1 cellular context compared by ENCODE assay signal in genomic region chr10:79098596-79099015, GRCh38.
TF ChIP-seq lines count a peak whose summit lies in the region.

No MANE protein-coding gene starts in this region.

TF ChIP-seq in H1, 55 proteins besides CTCF, POLR2A, EP300 and RAD21 (continued from another document):
- no peak for TF ChIP-seq RNF2 (IDR thresholded peaks at IDR 0.05; ENCODE audit: borderline replicate concordance, low read depth, low read length, missing control alignments, poor library complexity, severe bottlenecking)
- no peak for TF ChIP-seq EZH2 (IDR thresholded peaks at IDR 0.05; ENCODE audit: low read depth, low read length, severe bottlenecking)
- no peak for TF ChIP-seq TEAD4 (IDR thresholded peaks at IDR 0.05; ENCODE audit: low read depth, low read length)
- TF ChIP-seq RBBP5 (IDR thresholded peaks at IDR 0.05; ENCODE audit: borderline replicate concordance, low read depth, low read length) = no peak
- TF ChIP-seq TBP (IDR thresholded peaks at IDR 0.05; ENCODE audit: low read depth, low read length) = no peak
- TF ChIP-seq SP2 (IDR thresholded peaks at IDR 0.05; ENCODE audit: low read length) = no peak
- TF ChIP-seq ATF2 (IDR thresholded peaks at IDR 0.05; ENCODE audit: low read length) = no peak
- TF ChIP-seq CHD2 (IDR thresholded peaks at IDR 0.05; ENCODE audit: low read length) = no peak
- no peak for TF ChIP-seq HDAC6 (IDR thresholded peaks at IDR 0.05; ENCODE audit: low read depth, low read length)
- no peak for TF ChIP-seq RXRA (IDR thresholded peaks at IDR 0.05; ENCODE audit: insufficient read depth, low read depth, low read length)
TF ChIP-seq in H1: peak in this region for 0.
